8 cellular contexts compared by ENCODE assay signal in the genomic region with DNA sequence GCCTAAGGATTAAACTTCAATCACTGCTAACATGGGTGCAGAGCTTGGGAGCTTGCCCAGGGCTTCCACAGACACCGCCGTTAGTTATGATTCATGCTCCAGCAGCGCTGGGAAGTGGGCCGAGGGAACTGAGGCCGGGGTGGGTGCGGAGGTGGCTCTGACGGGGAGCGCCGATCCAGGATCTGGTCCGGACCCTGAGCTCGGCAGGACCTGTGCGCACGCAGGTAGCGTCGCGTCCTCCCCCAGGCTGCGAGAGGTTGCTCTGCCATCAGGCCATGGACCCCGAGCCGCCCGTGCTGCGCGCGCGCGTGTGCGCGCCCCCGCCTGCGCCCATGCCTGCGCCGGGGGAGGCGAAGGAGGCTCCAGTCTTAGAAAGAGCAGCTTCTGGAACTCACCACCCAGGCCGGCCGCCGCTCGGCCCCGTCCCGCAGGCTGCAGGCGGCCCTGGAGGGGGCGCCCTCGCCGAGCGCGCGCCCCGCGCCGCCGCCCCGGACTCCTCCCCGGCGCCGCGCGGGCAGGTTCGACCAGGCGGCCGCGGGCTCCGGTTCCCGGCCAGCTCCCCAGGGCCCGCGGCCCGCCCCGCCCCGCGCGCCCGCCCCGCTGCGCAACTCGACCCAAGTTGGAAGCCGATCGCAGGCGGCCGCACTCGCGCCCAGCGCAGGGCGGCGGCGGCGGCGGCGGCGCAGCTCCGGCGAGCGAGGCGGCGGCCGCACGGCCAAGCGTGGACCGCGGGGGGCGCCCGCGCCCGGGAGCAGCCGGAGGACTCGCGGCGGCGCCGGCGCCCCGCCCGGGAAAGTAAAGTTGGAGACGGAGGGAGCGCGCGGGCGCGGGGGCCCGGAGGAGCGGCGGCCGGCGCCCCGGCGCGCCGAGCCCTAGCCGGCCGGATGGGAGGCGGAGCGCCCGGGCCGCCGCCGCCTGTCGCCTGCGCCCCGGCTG. TPM values are rescaled to one million over a fixed set of nuclear protein-coding genes. Genes with fewer than 3 reads are reported as not detected.
DNase-seq lines count a peak whose midpoint lies in the region; ATAC-seq and TF ChIP-seq lines count a peak whose summit lies in the region.

No MANE protein-coding gene starts in this region.

- no peak overlapping the region for H3K27ac Mint-ChIP-seq in stimulated activated naive B cell treated with anti-CD40 and anti-IgM and Interleukin-4, amounts not matched to agents 10 μg/mL and 1 μg/mL and 100 μg/mL, for 72 hours
- H3K27ac Mint-ChIP-seq in effector memory CD8-positive, alpha-beta T cell, result no peak overlapping the region

- H3K9me3 Mint-ChIP-seq in stimulated activated naive B cell treated with anti-CD40 and anti-IgM and Interleukin-4, amounts not matched to agents 10 μg/mL and 1 μg/mL and 100 μg/mL, for 72 hours, result no peaks in the 10 kb centered on the region
- no peaks in the 10 kb centered on the region for H3K9me3 Mint-ChIP-seq in effector memory CD8-positive, alpha-beta T cell

- no peak overlapping the region for H3K4me3 Mint-ChIP-seq in stimulated activated naive B cell treated with anti-CD40 and anti-IgM and Interleukin-4, amounts not matched to agents 10 μg/mL and 1 μg/mL and 100 μg/mL, for 72 hours
- peak overlapping the region in 1 of 2 donors; percentile 18 for H3K4me3 Mint-ChIP-seq in effector memory CD8-positive, alpha-beta T cell

- H3K27me3 ChIP-seq in adrenal gland, result peaks cover 23% of the 10 kb centered on the region
- H3K27me3 ChIP-seq in iPS DF 6.9 (ENCODE audit: control insufficient read depth, insufficient read depth, low read length), result peaks cover 2% of the 10 kb centered on the region; the same call in 1 of the 2 replicates

- H3K9me3 ChIP-seq in adrenal gland (replicated peaks in 1 of 3), result no peaks in the 10 kb centered on the region
- H3K9me3 ChIP-seq in iPS DF 6.9 (ENCODE audit: control insufficient read depth, insufficient read depth, low read length), result no peaks in the 10 kb centered on the region

- TF ChIP-seq CTCF in adrenal gland (IDR thresholded peaks at IDR 0.05), result peak in 1 of 6 experiments; percentile 22

- intact Hi-C loops in adrenal gland (cut with DNase I), result loop anchor here in 1 of 2 donors (5.0 kb wide), 1 partner anchor 112 kb away; no protein-coding TSS in a partner anchor

- peak; percentile 65 for DNase-seq in AG08395 (ENCODE audit: low spot score)
- DNase-seq in HK-2 (ENCODE audit: unreplicated experiment), result peak; percentile 23
- peak in 5 of 7 donors; percentile 27 to 47 (median 40) for DNase-seq in adrenal gland
- DNase-seq in iPS DF 6.9 (ENCODE audit: low read depth, low spot score), result no peak
- DNase-seq in stimulated activated naive B cell treated with anti-CD40 and anti-IgM and Interleukin-4, amounts not matched to agents 10 μg/mL and 1 μg/mL and 100 μg/mL, for 72 hours, result no peak
- no peak for DNase-seq in effector memory CD8-positive, alpha-beta T cell

- no peak for TF ChIP-seq POLR2A in adrenal gland (IDR thresholded peaks at IDR 0.05)

- H3K36me3 ChIP-seq in adrenal gland (replicated peaks in 1 of 2), result no peaks in the 10 kb centered on the region
- H3K36me3 ChIP-seq in iPS DF 6.9 (ENCODE audit: control insufficient read depth, insufficient read depth, low read length), result no peaks in the 10 kb centered on the region

- WGBS in adrenal gland, 4 donors, result 1 to 15% (median 2%) methylated on average over 5 to 135 of the region's 135 CpGs
- no CpG with 5 or more reads among the region's 135 CpGs for WGBS in iPS DF 6.9 (ENCODE audit: insufficient coverage, insufficient read length)

- H3K27ac ChIP-seq in adrenal gland (peak overlapping the region in 1 of 5 donors; percentile 68), iPS DF 6.9 (ENCODE audit: low read length) (no peak overlapping the region)

- H3K4me3 ChIP-seq in adrenal gland (peak overlapping the region in 1 of 4 donors; percentile 39), iPS DF 6.9 (ENCODE audit: low read length) (peak overlapping the region; percentile 45; the same call in 1 of the 2 replicates)

- peak; percentile 47 to 52 for ATAC-seq in stimulated activated naive B cell treated with anti-CD40 and anti-IgM and Interleukin-4, amounts not matched to agents 10 μg/mL and 1 μg/mL and 100 μg/mL, for 72 hours (replicated peaks)
- ATAC-seq in HG03521 (IDR thresholded peaks at IDR 0.05; ENCODE audit: unreplicated experiment), result no peak
- no peak for ATAC-seq in HG02623 (IDR thresholded peaks at IDR 0.05; ENCODE audit: unreplicated experiment)
- ATAC-seq in effector memory CD8-positive, alpha-beta T cell (replicated peaks), result no peak

- peaks cover 0 to 1% of the 10 kb centered on the region in 2 donors for H3K36me3 Mint-ChIP-seq in stimulated activated naive B cell treated with anti-CD40 and anti-IgM and Interleukin-4, amounts not matched to agents 10 μg/mL and 1 μg/mL and 100 μg/mL, for 72 hours
- H3K36me3 Mint-ChIP-seq in effector memory CD8-positive, alpha-beta T cell (ENCODE audit: insufficient read depth), result no peaks in the 10 kb centered on the region

- peaks cover 2 to 15% of the 10 kb centered on the region in 2 donors for H3K4me1 Mint-ChIP-seq in stimulated activated naive B cell treated with anti-CD40 and anti-IgM and Interleukin-4, amounts not matched to agents 10 μg/mL and 1 μg/mL and 100 μg/mL, for 72 hours
- H3K4me1 Mint-ChIP-seq in effector memory CD8-positive, alpha-beta T cell (ENCODE audit: low read depth in 2 of 2), result peaks cover 4 to 6% of the 10 kb centered on the region in 2 donors

- H3K27me3 Mint-ChIP-seq in stimulated activated naive B cell treated with anti-CD40 and anti-IgM and Interleukin-4, amounts not matched to agents 10 μg/mL and 1 μg/mL and 100 μg/mL, for 72 hours, result peaks cover 27 to 63% of the 10 kb centered on the region in 2 donors
- peaks cover 15 to 63% of the 10 kb centered on the region in 2 donors for H3K27me3 Mint-ChIP-seq in effector memory CD8-positive, alpha-beta T cell

- H3K4me1 ChIP-seq in adrenal gland (replicated peaks in 1 of 2), result peaks cover 0 to 3% of the 10 kb centered on the region in 2 donors
- H3K4me1 ChIP-seq in iPS DF 6.9 (ENCODE audit: control insufficient read depth, insufficient read depth, low read length), result peaks cover 4% of the 10 kb centered on the region; the same call in 1 of the 2 replicates

RNA-seq across cellular contexts. Expression of a gene that starts 0.6 kb away (rescaled TPM):
- 10 to 100 TPM in 3 of 8 donors, 1 to 10 TPM in 5; 1.7 to 34.0 (median 5.5) TPM for total RNA-seq in adrenal gland
- 1 to 10 TPM; 1.2 to 9.2 (median 5.7) TPM for polyA plus RNA-seq in adrenal gland

Comparison
In these comparisons a context has a peak if more than half of its experiments do, and no peak if none do; other contexts are left out.
1. DNase-seq: peak in AG08395 (single experiment), HK-2 (single experiment) and adrenal gland (5 of 7); none in iPS DF 6.9 (single experiment), stimulated activated naive B cell treated with anti-CD40 and anti-IgM and Interleukin-4, amounts not matched to agents 10 μg/mL and 1 μg/mL and 100 μg/mL, for 72 hours (single experiment) and effector memory CD8-positive, alpha-beta T cell (0 of 3).
2. ATAC-seq: peak in stimulated activated naive B cell treated with anti-CD40 and anti-IgM and Interleukin-4, amounts not matched to agents 10 μg/mL and 1 μg/mL and 100 μg/mL, for 72 hours (2 of 2); none in HG03521 (single experiment), HG02623 (single experiment) and effector memory CD8-positive, alpha-beta T cell (single experiment).